9 cellular contexts compared by ENCODE assay signal in genomic region chr3:52246728-52247454, GRCh38. TPM values are rescaled to one million over a fixed set of nuclear protein-coding genes. Genes with fewer than 3 reads are reported as not detected.
DNase-seq lines count a peak whose midpoint lies in the region; ATAC-seq and TF ChIP-seq lines count a peak whose summit lies in the region.
"Had no signal": no experiment of that assay in that cellular context is flagged by ENCODE, and none has a peak within 500 bp of the region (broad histone marks: within the 10 kb centered on the region; RNA-seq: fewer than 3 reads in every experiment).

No MANE protein-coding gene starts in this region.

- peak overlapping the region; percentile 79 for H3K4me3 Mint-ChIP-seq in activated naive CD4-positive, alpha-beta T cell treated with anti-CD3 and anti-CD28 coated beads for 36 hours

- DNase-seq in activated naive CD4-positive, alpha-beta T cell treated with anti-CD3 and anti-CD28 coated beads for 36 hours, result peak; percentile 31
- DNase-seq in activated naive CD4-positive, alpha-beta T cell treated with anti-CD3 and anti-CD28 coated beads, Interleukin-2, amount 50 U/mL, for 16 hours, result no peak
- peak in 1 of 2 donors; percentile 63 for DNase-seq in ascending aorta (ENCODE audit: low spot score in 2 of 2)
- peak in 2 of 3 donors; percentile 44 to 60 for DNase-seq in mucosa of descending colon
- DNase-seq in vagina (ENCODE audit: extremely low spot score in 2 of 2), result peak in 1 of 2 donors; percentile 89
- no peak for DNase-seq in SIG-M5 treated with dmso at 0.1 percent for 504 hours (lab: John Stamatoyannopoulos, UW; ENCODE audit: unreplicated experiment)
- DNase-seq in NCI-H1417 (lab: John Stamatoyannopoulos, UW), result no peak
- DNase-seq: left cardiac atrium had no signal

- H3K4me1 Mint-ChIP-seq in activated naive CD4-positive, alpha-beta T cell treated with anti-CD3 and anti-CD28 coated beads for 36 hours (ENCODE audit: low read depth), result peaks cover 74% of the 10 kb centered on the region

- H3K27me3 ChIP-seq in ascending aorta (no peaks in the 10 kb centered on the region), vagina (no peaks in the 10 kb centered on the region)

- intact Hi-C loops in activated naive CD4-positive, alpha-beta T cell treated with anti-CD3 and anti-CD28 coated beads for 36 hours (cut with micrococcal nuclease), result no loop called here
- intact Hi-C loops in ascending aorta (cut with DNase I) (no loop called here), mucosa of descending colon (cut with DNase I, micrococcal nuclease) (no loop called here), vagina (cut with DNase I) (no loop called here)

- TF ChIP-seq POLR2A in vagina (IDR thresholded peaks at IDR 0.05), result no peak

- H3K36me3 Mint-ChIP-seq in activated naive CD4-positive, alpha-beta T cell treated with anti-CD3 and anti-CD28 coated beads for 36 hours (ENCODE audit: low read depth), result peaks cover 64% of the 10 kb centered on the region

- CTCF ChIA-PET in activated naive CD4-positive, alpha-beta T cell treated with anti-CD3 and anti-CD28 coated beads for 36 hours (lab: Charles Lee), result interaction anchor here (0.5 to 10.5 kb wide), 5 partner anchors 15 to 92 kb away, joined by 3 to 49 read pairs (median 5); partner anchors contain the start of genes GLYCTK and WDR82

- peaks cover 11% of the 10 kb centered on the region for H3K9me3 Mint-ChIP-seq in activated naive CD4-positive, alpha-beta T cell treated with anti-CD3 and anti-CD28 coated beads for 36 hours

- H3K27ac ChIP-seq in ascending aorta (peak overlapping the region; percentile 84 to 91), vagina (peak overlapping the region; percentile 91)

- ATAC-seq in mucosa of descending colon (peak; percentile 13), HG03521 (IDR thresholded peaks at IDR 0.05; ENCODE audit: unreplicated experiment) (no peak)

- H3K27me3 Mint-ChIP-seq in activated naive CD4-positive, alpha-beta T cell treated with anti-CD3 and anti-CD28 coated beads for 36 hours (ENCODE audit: low read depth), result no peaks in the 10 kb centered on the region

- H3K36me3 ChIP-seq in ascending aorta (peaks cover 17 to 25% of the 10 kb centered on the region in 2 donors), mucosa of descending colon (ENCODE audit: low read depth) (no peaks in the 10 kb centered on the region), vagina (peaks cover 0 to 12% of the 10 kb centered on the region in 2 donors)

- H3K9me3 ChIP-seq in ascending aorta (no peaks in the 10 kb centered on the region), mucosa of descending colon (no peaks in the 10 kb centered on the region), vagina (no peaks in the 10 kb centered on the region)

- H3K4me3 ChIP-seq in ascending aorta, result peak overlapping the region in 1 of 2 donors; percentile 75
- no peak overlapping the region for H3K4me3 ChIP-seq in mucosa of descending colon
- peak overlapping the region; percentile 62 to 70 for H3K4me3 ChIP-seq in vagina

- H3K27ac Mint-ChIP-seq in activated naive CD4-positive, alpha-beta T cell treated with anti-CD3 and anti-CD28 coated beads for 36 hours, result peak overlapping the region; percentile 90

- no peak for TF ChIP-seq CTCF in ascending aorta (IDR thresholded peaks at IDR 0.05)
- no peak for TF ChIP-seq CTCF in mucosa of descending colon (IDR thresholded peaks at IDR 0.05)
- TF ChIP-seq CTCF in vagina (IDR thresholded peaks at IDR 0.05), result no peak

- peaks cover 0 to 14% of the 10 kb centered on the region in 2 donors for H3K4me1 ChIP-seq in ascending aorta
- peaks cover 5% of the 10 kb centered on the region for H3K4me1 ChIP-seq in mucosa of descending colon (ENCODE audit: low read depth)
- H3K4me1 ChIP-seq in vagina, result peaks cover 37% of the 10 kb centered on the region

RNA-seq across cellular contexts. Expression of gene PPM1M, which starts 1.3 kb away (rescaled TPM):
- 100 to 1,000 TPM; 107 to 108 TPM for total RNA-seq in activated naive CD4-positive, alpha-beta T cell treated with anti-CD3 and anti-CD28 coated beads for 36 hours
- total RNA-seq in ascending aorta (20.3 TPM), mucosa of descending colon (10 to 100 TPM in 1 of 3 donors, 1 to 10 TPM in 2; 3.9 to 21.4 (median 9.7) TPM), vagina (25.0 TPM)

RNA-seq across cellular contexts. Expression of gene TWF2, which starts 7.9 kb away (rescaled TPM):
- 10 to 100 TPM; 89.1 to 91.3 TPM for total RNA-seq in activated naive CD4-positive, alpha-beta T cell treated with anti-CD3 and anti-CD28 coated beads for 36 hours
- total RNA-seq in ascending aorta, result 162 TPM
- 10 to 100 TPM; 39.1 to 41.1 (median 41.0) TPM for total RNA-seq in mucosa of descending colon
- 93.8 TPM for total RNA-seq in vagina

RNA-seq across cellular contexts. Expression of gene TLR9, which starts 21.4 kb away (rescaled TPM):
- total RNA-seq in activated naive CD4-positive, alpha-beta T cell treated with anti-CD3 and anti-CD28 coated beads for 36 hours, result under 1 TPM; 0.62 to 0.89 TPM
- total RNA-seq in ascending aorta (not detected), mucosa of descending colon (under 1 TPM in 2 of 3 donors, not detected in 1; 0.77 to 0.89 TPM), vagina (not detected)

RNA-seq across cellular contexts. Expression of gene WDR82, which starts 31.6 kb away (rescaled TPM):
- 100 to 1,000 TPM; 176 to 177 TPM for total RNA-seq in activated naive CD4-positive, alpha-beta T cell treated with anti-CD3 and anti-CD28 coated beads for 36 hours
- total RNA-seq in ascending aorta (42.0 TPM), mucosa of descending colon (10 to 100 TPM; 55.8 to 83.1 (median 62.9) TPM), vagina (44.4 TPM)

RNA-seq across cellular contexts. Expression of gene GLYCTK, which starts 40.7 kb away (rescaled TPM):
- total RNA-seq in activated naive CD4-positive, alpha-beta T cell treated with anti-CD3 and anti-CD28 coated beads for 36 hours, result 10 to 100 TPM; 25.9 to 27.7 TPM
- total RNA-seq in ascending aorta (15.5 TPM), mucosa of descending colon (10 to 100 TPM; 37.1 to 78.6 (median 42.7) TPM), vagina (10.3 TPM)

Comparison
In these comparisons a context has a peak if more than half of its experiments do, and no peak if none do; other contexts are left out.
1. DNase-seq: peak in activated naive CD4-positive, alpha-beta T cell treated with anti-CD3 and anti-CD28 coated beads for 36 hours (single experiment) and mucosa of descending colon (2 of 3); none in activated naive CD4-positive, alpha-beta T cell treated with anti-CD3 and anti-CD28 coated beads, Interleukin-2, amount 50 U/mL, for 16 hours (single experiment), SIG-M5 treated with dmso at 0.1 percent for 504 hours (single experiment) and NCI-H1417 (0 of 3).